ENCODE assay signal across 14 cellular contexts in the genomic region with DNA sequence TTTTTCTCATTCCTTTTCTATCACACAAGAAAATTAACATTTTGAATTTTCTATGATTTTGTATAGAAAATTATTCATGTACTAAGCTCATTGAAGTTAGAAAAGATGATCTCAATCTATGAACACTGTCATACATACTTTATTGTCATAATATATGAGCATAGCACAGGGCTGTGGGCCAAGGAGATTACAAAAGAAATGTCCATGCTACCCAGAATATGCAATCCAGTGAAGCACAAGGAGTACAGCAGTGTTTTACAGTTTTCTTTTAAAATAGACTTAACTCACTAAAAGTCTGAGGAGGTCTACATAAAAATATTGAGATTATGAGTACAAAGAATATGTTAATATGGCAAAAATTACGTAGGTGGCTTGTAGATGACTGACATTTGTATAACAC.
"Had no signal": no experiment of that assay in that cellular context is flagged by ENCODE, and none has a peak within 500 bp of the region (broad histone marks: within the 10 kb centered on the region; RNA-seq: fewer than 3 reads in every experiment).

No MANE protein-coding gene starts in this region.

- H3K9me3 ChIP-seq: adrenal gland, lower lobe of right lung, tibial artery had no signal

- H3K9me3 Mint-ChIP-seq: activated naive CD4-positive, alpha-beta T cell treated with anti-CD3 and anti-CD28 coated beads, Interleukin-2, amount 50 U/mL, for 24 hours had no signal

- DNase-seq: activated CD4-positive, alpha-beta T cell treated with anti-CD3 and anti-CD28 coated beads for 36 hours; activated CD4-positive, alpha-beta T cell treated with anti-CD3 and anti-CD28 coated beads, Interleukin-2, amount 50 U/mL, for 48 hours; activated gamma-delta T cell; glutamatergic neuron; hippocampal formation; lower lobe of right lung; occipital lobe; retina; stimulated activated CD4-positive, alpha-beta T cell treated with anti-CD3 and anti-CD28 coated beads, Interleukin-2, amount 100 ng/mL, for 24 hours; stimulated activated naive CD4-positive, alpha-beta T cell treated with Interleukin-2 at 50 U/mL for 16 hours; tibial artery had no signal

- H3K4me1 Mint-ChIP-seq: activated CD4-positive, alpha-beta T cell treated with anti-CD3 and anti-CD28 coated beads for 36 hours; activated naive CD4-positive, alpha-beta T cell treated with anti-CD3 and anti-CD28 coated beads, Interleukin-2, amount 50 U/mL, for 24 hours had no signal

- H3K36me3 ChIP-seq: adrenal gland, lower lobe of right lung, tibial artery had no signal

- H3K4me3 Mint-ChIP-seq: activated CD4-positive, alpha-beta T cell treated with anti-CD3 and anti-CD28 coated beads for 36 hours; activated naive CD4-positive, alpha-beta T cell treated with anti-CD3 and anti-CD28 coated beads, Interleukin-2, amount 50 U/mL, for 24 hours; WTC11 had no signal

- H3K27me3 ChIP-seq: adrenal gland, tibial artery had no signal

- H3K27ac Mint-ChIP-seq: activated CD4-positive, alpha-beta T cell treated with anti-CD3 and anti-CD28 coated beads for 36 hours; activated naive CD4-positive, alpha-beta T cell treated with anti-CD3 and anti-CD28 coated beads, Interleukin-2, amount 50 U/mL, for 24 hours; WTC11 had no signal

- H3K27ac ChIP-seq: adrenal gland, lower lobe of right lung, tibial artery had no signal

- H3K4me1 ChIP-seq: adrenal gland, lower lobe of right lung, tibial artery had no signal

- H3K36me3 Mint-ChIP-seq: activated naive CD4-positive, alpha-beta T cell treated with anti-CD3 and anti-CD28 coated beads, Interleukin-2, amount 50 U/mL, for 24 hours; WTC11 had no signal

- ATAC-seq: activated CD4-positive, alpha-beta T cell treated with anti-CD3 and anti-CD28 coated beads for 36 hours; lower lobe of right lung; WTC11 had no signal

- H3K27me3 Mint-ChIP-seq: activated CD4-positive, alpha-beta T cell treated with anti-CD3 and anti-CD28 coated beads for 36 hours; activated naive CD4-positive, alpha-beta T cell treated with anti-CD3 and anti-CD28 coated beads, Interleukin-2, amount 50 U/mL, for 24 hours had no signal

- H3K4me3 ChIP-seq: adrenal gland, lower lobe of right lung, tibial artery had no signal
